Comparison of ENCODE assay signal across 9 cellular contexts in genomic region chrX:147550217-147550616, GRCh38.
DNase-seq lines count a peak whose midpoint lies in the region; ATAC-seq and TF ChIP-seq lines count a peak whose summit lies in the region.
"Had no signal": no experiment of that assay in that cellular context is flagged by ENCODE, and none has a peak within 500 bp of the region (broad histone marks: within the 10 kb centered on the region; RNA-seq: fewer than 3 reads in every experiment).

No MANE protein-coding gene starts in this region.

- no peak for DNase-seq in left ventricle myocardium inferior
- no peak for DNase-seq in Right ventricle myocardium superior
- peak; percentile 1 to 23 for DNase-seq in NCI-H1930 (lab: John Stamatoyannopoulos, UW)
- peak; percentile 81 for DNase-seq in endodermal cell
- DNase-seq in epidermal melanocyte (ENCODE audit: insufficient read length, low spot score) = no peak
- DNase-seq in DMS79 treated with DMSO at 0.1 percent for 48 hours (lab: John Stamatoyannopoulos, UW) = no peak
- DNase-seq: mesenchymal stem cell had no signal

- H3K27me3 Mint-ChIP-seq in endodermal cell (ENCODE audit: insufficient read depth) = no peaks in the 10 kb centered on the region

- ATAC-seq in Right ventricle myocardium superior (ENCODE audit: poor library complexity) (no peak), HG03175 (IDR thresholded peaks at IDR 0.05; ENCODE audit: unreplicated experiment) (no peak), GM21526 (IDR thresholded peaks at IDR 0.05; ENCODE audit: low FRiP score, unreplicated experiment) (no peak)

- no peak overlapping the region for H3K27ac Mint-ChIP-seq in endodermal cell

- H3K4me3 ChIP-seq in left ventricle myocardium inferior (no peak overlapping the region), endodermal cell (ENCODE audit: low read length) (no peak overlapping the region)

- no peaks in the 10 kb centered on the region for H3K4me1 Mint-ChIP-seq in endodermal cell

- peak; percentile 31 for TF ChIP-seq CTCF in left ventricle myocardium inferior (IDR thresholded peaks at IDR 0.05; ENCODE audit: borderline replicate concordance)
- TF ChIP-seq CTCF in endodermal cell (conservative IDR thresholded peaks at IDR 0.05) = peak; percentile 76

- no peak overlapping the region for H3K4me3 Mint-ChIP-seq in endodermal cell

- H3K27me3 ChIP-seq in left ventricle myocardium inferior (ENCODE audit: low read depth) (no peaks in the 10 kb centered on the region), endodermal cell (ENCODE audit: control insufficient read depth, insufficient read depth, low read length, poor library complexity, severe bottlenecking) (no peaks in the 10 kb centered on the region)

- peaks cover 33% of the 10 kb centered on the region for H3K9me3 Mint-ChIP-seq in endodermal cell

- no peaks in the 10 kb centered on the region for H3K4me1 ChIP-seq in left ventricle myocardium inferior
- no peaks in the 10 kb centered on the region for H3K4me1 ChIP-seq in endodermal cell (ENCODE audit: control insufficient read depth, insufficient read depth, low read length)

- WGBS in endodermal cell (ENCODE audit: insufficient coverage in 1 of 2, insufficient read length in 1 of 2), 2 experiments = 0% methylated on average over 2 of the region's 3 CpGs; no CpG with 5 or more reads in 1 of the 2 experiments

- intact Hi-C loops in left ventricle myocardium inferior (cut with micrococcal nuclease) = no loop called here
- intact Hi-C loops in Right ventricle myocardium superior (cut with DNase I) = no loop called here

- no peaks in the 10 kb centered on the region for H3K36me3 ChIP-seq in left ventricle myocardium inferior
- no peaks in the 10 kb centered on the region for H3K36me3 ChIP-seq in endodermal cell (ENCODE audit: control insufficient read depth, insufficient read depth, low read length)

- H3K9me3 ChIP-seq in left ventricle myocardium inferior (replicated peaks) = no peaks in the 10 kb centered on the region
- H3K9me3 ChIP-seq in endodermal cell (ENCODE audit: control insufficient read depth, low read length) = no peaks in the 10 kb centered on the region

- H3K36me3 Mint-ChIP-seq in endodermal cell (ENCODE audit: low read depth) = no peaks in the 10 kb centered on the region

- no peak overlapping the region for H3K9ac ChIP-seq in endodermal cell (ENCODE audit: extremely low read depth, low read length, poor library complexity, severe bottlenecking)

- H3K27ac ChIP-seq in left ventricle myocardium inferior (replicated peaks) = no peak overlapping the region
- no peak overlapping the region for H3K27ac ChIP-seq in endodermal cell (ENCODE audit: low read depth, low read length)

Comparison
In these comparisons a context has a peak if more than half of its experiments do, and no peak if none do; other contexts are left out.
1. DNase-seq: peak in NCI-H1930 (2 of 2) and endodermal cell (single experiment); none in left ventricle myocardium inferior (single experiment), Right ventricle myocardium superior (single experiment), epidermal melanocyte (single experiment) and DMS79 treated with DMSO at 0.1 percent for 48 hours (single experiment).